Comparison of ENCODE assay signal across 8 cellular contexts in genomic region chr13:28136916-28137315, GRCh38. TPM values are rescaled to one million over a fixed set of nuclear protein-coding genes. Genes with fewer than 3 reads are reported as not detected.
DNase-seq lines count a peak whose midpoint lies in the region; TF ChIP-seq lines count a peak whose summit lies in the region.

No MANE protein-coding gene starts in this region.

- POLR2A ChIA-PET in AG04450 (lab: Yijun Ruan, JAX) (interaction anchor here (1.2 kb wide), 1 partner anchor 9 kb away, joined by 3 read pairs; no protein-coding TSS in a partner anchor), HEK293 (lab: Yijun Ruan, JAX) (no interaction called here)

- H3K79me1 ChIP-seq in mesenchymal stem cell (replicated peaks; ENCODE audit: low read length, poor library complexity, severe bottlenecking), result peaks cover 3% of the 10 kb centered on the region

- no peak overlapping the region for H4K8ac ChIP-seq in mesenchymal stem cell (ENCODE audit: low read length)

- TF ChIP-seq CTCF in AG04450 (IDR thresholded peaks at IDR 0.05; ENCODE audit: low read depth, low read length) (no peak), HEK293 (tag by site-specific recombination; IDR thresholded peaks at IDR 0.05) (no peak)

- H3K14ac ChIP-seq in mesenchymal stem cell (ENCODE audit: low read length in 2 of 2), result no peak overlapping the region

- no peak overlapping the region for H4K91ac ChIP-seq in mesenchymal stem cell (ENCODE audit: low read length)

- 80% methylated on average over 7 of the region's 7 CpGs for WGBS in mesenchymal stem cell

- no peak overlapping the region for H2AFZ ChIP-seq in mesenchymal stem cell (ENCODE audit: low read depth, low read length)

- H3K9ac ChIP-seq in adipocyte (ENCODE audit: low read length) (peak overlapping the region; percentile 96), mesenchymal stem cell (ENCODE audit: low read length) (peak overlapping the region; percentile 99)

- DNase-seq in AG04450 (ENCODE audit: low read depth, low spot score), result no peak
- DNase-seq in adipocyte (ENCODE audit: low read depth), result no peak
- peak; percentile 12 for DNase-seq in mesenchymal stem cell
- DNase-seq in medulla oblongata (ENCODE audit: extremely low spot score), result no peak
- no peak for DNase-seq in kidney glomerular epithelial cell (lab: John Stamatoyannopoulos, UW)
- no peak for DNase-seq in GM19238 (ENCODE audit: insufficient read length, low spot score)
- no peak for DNase-seq in COLO668 (lab: John Stamatoyannopoulos, UW; ENCODE audit: unreplicated experiment)

- peak overlapping the region; percentile 2 for H3K4me2 ChIP-seq in mesenchymal stem cell (ENCODE audit: low read length, poor library complexity, severe bottlenecking)

- H2BK15ac ChIP-seq in mesenchymal stem cell (ENCODE audit: low read depth, poor library complexity, severe bottlenecking), result no peak overlapping the region

- H2BK5ac ChIP-seq in mesenchymal stem cell (ENCODE audit: low read depth, low read length, poor library complexity, severe bottlenecking), result no peak overlapping the region

- no peak overlapping the region for H2AK5ac ChIP-seq in mesenchymal stem cell (ENCODE audit: low read length, severe bottlenecking)

- H3K9me3 ChIP-seq in AG04450 (ENCODE audit: control insufficient read depth, insufficient read depth, low read length), result no peaks in the 10 kb centered on the region
- no peaks in the 10 kb centered on the region for H3K9me3 ChIP-seq in HEK293 (ENCODE audit: control insufficient read depth, insufficient read depth, low read depth, low read length)
- H3K9me3 ChIP-seq in adipocyte (ENCODE audit: control insufficient read depth, low read length), result no peaks in the 10 kb centered on the region
- H3K9me3 ChIP-seq in mesenchymal stem cell (ENCODE audit: control insufficient read depth, low read length), result no peaks in the 10 kb centered on the region

- H3K27ac ChIP-seq in AG04450 (ENCODE audit: low read depth, low read length) (no peak overlapping the region), HEK293 (ENCODE audit: extremely low read depth, low read depth, low read length) (no peak overlapping the region), mesenchymal stem cell (ENCODE audit: low read length, poor library complexity, severe bottlenecking) (no peak overlapping the region)

- H3K4me3 ChIP-seq in AG04450 (ENCODE audit: low read depth, low read length) (peak overlapping the region; percentile 92), HEK293 (ENCODE audit: low read depth, low read length) (peak overlapping the region; percentile 70), adipocyte (ENCODE audit: low read length) (peak overlapping the region; percentile 100), mesenchymal stem cell (ENCODE audit: insufficient read depth in 1 of 2, low read depth in 1 of 2, low read length in 2 of 2) (peak overlapping the region in 1 of 2 experiments; percentile 94)

- no peak overlapping the region for H3K23ac ChIP-seq in mesenchymal stem cell (ENCODE audit: low read length in 2 of 2)

- no peaks in the 10 kb centered on the region for H3K36me3 ChIP-seq in HEK293 (ENCODE audit: control insufficient read depth in 2 of 2, insufficient read depth in 1 of 2, low read length in 2 of 2)
- H3K36me3 ChIP-seq in adipocyte (ENCODE audit: control insufficient read depth, insufficient read depth, low read length, severe bottlenecking), result no peaks in the 10 kb centered on the region
- H3K36me3 ChIP-seq in mesenchymal stem cell (ENCODE audit: control insufficient read depth in 1 of 2, insufficient read depth in 2 of 2, low read depth in 1 of 2, low read length in 2 of 2), result no peaks in the 10 kb centered on the region

- H2BK12ac ChIP-seq in mesenchymal stem cell (ENCODE audit: low read length in 2 of 2), result no peak overlapping the region

- no peak overlapping the region for H3K4ac ChIP-seq in mesenchymal stem cell (ENCODE audit: low read depth in 1 of 2, low read length in 2 of 2)

- H3K4me1 ChIP-seq in HEK293 (ENCODE audit: control insufficient read depth, insufficient read depth, low read length) (peaks cover 2% of the 10 kb centered on the region; the same call in 1 of the 2 replicates), adipocyte (ENCODE audit: control insufficient read depth, insufficient read depth, low read length) (peaks cover 19% of the 10 kb centered on the region), mesenchymal stem cell (ENCODE audit: control insufficient read depth, insufficient read depth, low read depth, low read length) (peaks cover 6% of the 10 kb centered on the region)

- H2BK120ac ChIP-seq in mesenchymal stem cell (ENCODE audit: low read depth, low read length), result no peak overlapping the region

- H3K27me3 ChIP-seq in AG04450 (ENCODE audit: control insufficient read depth, insufficient read depth, low read length) (no peaks in the 10 kb centered on the region), adipocyte (replicated peaks; ENCODE audit: control insufficient read depth, insufficient read depth, low read length) (no peaks in the 10 kb centered on the region), mesenchymal stem cell (ENCODE audit: control insufficient read depth in 1 of 2, insufficient read depth in 1 of 2, low read length in 2 of 2) (no peaks in the 10 kb centered on the region)

- H3K18ac ChIP-seq in mesenchymal stem cell (ENCODE audit: low read depth in 1 of 2, low read length in 2 of 2), result no peak overlapping the region

- CTCF ChIA-PET in AG04450 (lab: Charles Lee) (no interaction called here), HEK293 (lab: Yijun Ruan, JAX) (interaction anchor here (0.6 kb wide), 1 partner anchor 77 kb away, joined by 3 read pairs; no protein-coding TSS in a partner anchor)

TF ChIP-seq in HEK293, 187 proteins besides CTCF, POLR2A, EP300 and RAD21:
- TF ChIP-seq ZNF530 (tag by site-specific recombination; IDR thresholded peaks at IDR 0.05; ENCODE audit: low read depth), result no peak
- TF ChIP-seq ZNF677 (tag by site-specific recombination; IDR thresholded peaks at IDR 0.05), result no peak
- 0 out of 2 replicates have a peak, but pooled peaks have one; percentile 5 for TF ChIP-seq PRDM1 (tag by site-specific recombination; IDR thresholded peaks at IDR 0.05)
- TF ChIP-seq ZNF518A (tag by site-specific recombination; conservative IDR thresholded peaks at IDR 0.05; ENCODE audit: low read depth), result no peak

RNA-seq across cellular contexts. Expression of gene PAN3, which starts 1.4 kb away (rescaled TPM):
- polyA plus RNA-seq in AG04450 (2011; rRNA removed), result 15.3 and 17.8 TPM in 2 replicates
- 29.9 and 43.6 TPM in 2 replicates for polyA minus RNA-seq in AG04450 (2011; rRNA and poly(A)+ RNA removed)
- 11.9 TPM for polyA plus RNA-seq in mesenchymal stem cell (2013, experiment 1 of 2)
- polyA plus RNA-seq in mesenchymal stem cell (2013, experiment 2 of 2), result 11.7 TPM

RNA-seq across cellular contexts. Expression of gene FLT3, which starts 36.5 kb away (rescaled TPM):
- polyA plus RNA-seq in AG04450 (2011; rRNA removed), result 0.01 TPM in 1 of 2 replicates, not detected in the other
- polyA minus RNA-seq in AG04450 (2011; rRNA and poly(A)+ RNA removed), result not detected in 2 replicates
- polyA plus RNA-seq in mesenchymal stem cell (2013, experiment 1 of 2), result not detected
- 0.01 TPM for polyA plus RNA-seq in mesenchymal stem cell (2013, experiment 2 of 2)
